In the genomic region with DNA sequence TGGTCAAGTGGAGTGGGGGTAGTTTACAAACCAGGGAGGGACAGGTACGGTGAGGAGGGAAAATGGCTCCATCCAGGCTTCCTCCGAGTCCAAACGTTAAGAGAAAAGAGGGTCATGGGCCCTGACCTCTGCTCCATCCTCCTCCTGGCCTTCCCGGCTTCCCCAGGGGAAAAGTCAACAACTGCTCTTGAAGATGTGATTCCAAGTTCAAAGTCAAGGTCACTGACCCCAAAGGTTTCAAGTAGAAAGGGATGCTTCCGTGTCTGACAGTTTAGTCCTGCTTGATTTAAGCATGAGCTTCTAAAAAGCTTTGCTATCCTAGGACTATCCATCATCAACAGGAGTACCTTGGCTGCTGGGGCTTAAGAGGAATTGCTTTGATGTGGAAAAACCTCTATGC, we compare ENCODE assay signal across 15 cellular contexts. TPM values are rescaled to one million over a fixed set of nuclear protein-coding genes. Genes with fewer than 3 reads are reported as not detected.
DNase-seq lines count a peak whose midpoint lies in the region; ATAC-seq and TF ChIP-seq lines count a peak whose summit lies in the region.
"Had no signal": no experiment of that assay in that cellular context is flagged by ENCODE, and none has a peak within 500 bp of the region (broad histone marks: within the 10 kb centered on the region; RNA-seq: fewer than 3 reads in every experiment).

No MANE protein-coding gene starts in this region.

- no peak overlapping the region for H3K4me2 ChIP-seq in H9 (ENCODE audit: insufficient read depth, insufficient read length, low read length)

- H2BK20ac ChIP-seq in H9 (ENCODE audit: low read depth, low read length, poor library complexity, severe bottlenecking), result no peak overlapping the region

- no peaks in the 10 kb centered on the region for H3K9me3 ChIP-seq in H9 (ENCODE audit: control insufficient read depth, low read depth, low read length)
- H3K9me3 ChIP-seq: adrenal gland had no signal

- H3K14ac ChIP-seq in H9 (ENCODE audit: insufficient read depth, low read length), result no peak overlapping the region

- H3T11ph ChIP-seq in H9 (ENCODE audit: low read length), result no peak overlapping the region

- TF ChIP-seq CTCF in H9 (conservative IDR thresholded peaks at IDR 0.05), result no peak

- no peak overlapping the region for H3K27ac ChIP-seq in H9 (ENCODE audit: insufficient read length, low read depth, low read length)
- H3K27ac ChIP-seq: adrenal gland, epithelial cell of prostate had no signal

- no peak overlapping the region for H4K8ac ChIP-seq in H9 (replicated peaks; ENCODE audit: insufficient read length, low read depth, low read length)

- H4K91ac ChIP-seq in H9 (ENCODE audit: insufficient read length, low read depth, low read length), result no peak overlapping the region

- POLR2A ChIA-PET in activated CD8-positive, alpha-beta T cell treated with anti-CD3 and anti-CD28 coated beads, Interleukin-2, amount 10 ng/mL, durations not matched to agents 7 days and 5 days (lab: Charles Lee), result interaction anchor here (0.7 to 2.3 kb wide), 2 partner anchors 9 to 16 kb away, joined by 5 to 8 read pairs; no protein-coding TSS in a partner anchor

- CTCF ChIA-PET in activated CD8-positive, alpha-beta T cell treated with anti-CD3 and anti-CD28 coated beads, Interleukin-2, amount 10 ng/mL, durations not matched to agents 7 days and 5 days (lab: Charles Lee), result interaction anchor here (1.2 to 2.5 kb wide), 9 partner anchors 9 to 66 kb away, joined by 3 to 9 read pairs (median 5); no protein-coding TSS in a partner anchor

- no peak overlapping the region for H2BK5ac ChIP-seq in H9 (ENCODE audit: insufficient read length, low read length)

- no peak overlapping the region for H2AFZ ChIP-seq in H9 (ENCODE audit: low read length)

- peaks cover 16% of the 10 kb centered on the region for H3K79me1 ChIP-seq in H9 (ENCODE audit: insufficient read depth, low read depth, low read length, poor library complexity, severe bottlenecking)

- H3K27me3 ChIP-seq in H9 (ENCODE audit: insufficient read depth, low read length), result no peaks in the 10 kb centered on the region
- H3K27me3 ChIP-seq: adrenal gland had no signal

- no peak overlapping the region for H3K18ac ChIP-seq in H9 (ENCODE audit: insufficient read length, low read depth, low read length)

- H4K5ac ChIP-seq in H9 (ENCODE audit: insufficient read length, low read depth, low read length), result no peak overlapping the region

- H3K27ac Mint-ChIP-seq in stimulated activated naive CD8-positive, alpha-beta T cell treated with anti-CD3 and anti-CD28 coated beads, Interleukin-15, Interleukin-2, amounts not matched to agents 100 ng/mL and 50 ng/mL, for 24 hours, result peak overlapping the region; percentile 58
- H3K27ac Mint-ChIP-seq in activated CD8-positive, alpha-beta T cell treated with anti-CD3 and anti-CD28 coated beads, Interleukin-2, amount 10 ng/mL, durations not matched to agents 7 days and 5 days, result peak overlapping the region; percentile 78
- H3K27ac Mint-ChIP-seq in H9, result peak overlapping the region in 1 of 3 experiments; percentile 95; a peak in 2 of 7 replicates

- no peaks in the 10 kb centered on the region for H3K9me3 Mint-ChIP-seq in stimulated activated naive CD8-positive, alpha-beta T cell treated with anti-CD3 and anti-CD28 coated beads, Interleukin-15, Interleukin-2, amounts not matched to agents 100 ng/mL and 50 ng/mL, for 24 hours
- no peaks in the 10 kb centered on the region for H3K9me3 Mint-ChIP-seq in activated CD8-positive, alpha-beta T cell treated with anti-CD3 and anti-CD28 coated beads, Interleukin-2, amount 10 ng/mL, durations not matched to agents 7 days and 5 days (ENCODE audit: insufficient read depth)
- H3K9me3 Mint-ChIP-seq in H9, result no peaks in the 10 kb centered on the region; a peak in 2 of 5 replicates

- no peaks in the 10 kb centered on the region for H4K20me1 ChIP-seq in H9 (ENCODE audit: control insufficient read depth, insufficient read depth, insufficient read length)

- no peaks in the 10 kb centered on the region for H3K23me2 ChIP-seq in H9 (ENCODE audit: insufficient read length, low read depth, low read length, poor library complexity, severe bottlenecking)

- WGBS in H9 (ENCODE audit: extremely low coverage, insufficient read length, low lambda C conversion rate), result no CpG with 5 or more reads among the region's 5 CpGs

- DNase-seq in stimulated activated naive CD8-positive, alpha-beta T cell treated with anti-CD3 and anti-CD28 coated beads, Interleukin-15, Interleukin-2, amounts not matched to agents 100 U/mL and 50 U/mL, for 24 hours, result no peak
- no peak for DNase-seq in activated CD8-positive, alpha-beta T cell treated with anti-CD3 and anti-CD28 coated beads, Interleukin-2, amount 10 ng/mL, durations not matched to agents 7 days and 5 days
- DNase-seq in left kidney (ENCODE audit: low read depth, low spot score) (peak; percentile 86), H9 (no peak), NCI-H128 (lab: John Stamatoyannopoulos, UW; ENCODE audit: unreplicated experiment) (no peak)
- DNase-seq: activated CD8-positive, alpha-beta memory T cell treated with anti-CD3 and anti-CD28 coated beads for 24 hours; DMS79; Right ventricle myocardium superior; stimulated activated CD4-positive, alpha-beta T cell treated with anti-CD3 and anti-CD28 coated beads, Interleukin-2, amount 100 ng/mL, for 48 hours; T-helper 9 cell had no signal

- peaks cover 16% of the 10 kb centered on the region for H3K4me1 ChIP-seq in H9 (ENCODE audit: insufficient read depth, low read length)
- H3K4me1 ChIP-seq: adrenal gland had no signal

- no peak overlapping the region for H3K56ac ChIP-seq in H9 (ENCODE audit: insufficient read length, low read depth, low read length)

- peaks cover 95% of the 10 kb centered on the region for H3K4me1 Mint-ChIP-seq in stimulated activated naive CD8-positive, alpha-beta T cell treated with anti-CD3 and anti-CD28 coated beads, Interleukin-15, Interleukin-2, amounts not matched to agents 100 ng/mL and 50 ng/mL, for 24 hours (ENCODE audit: low read depth)
- H3K4me1 Mint-ChIP-seq in activated CD8-positive, alpha-beta T cell treated with anti-CD3 and anti-CD28 coated beads, Interleukin-2, amount 10 ng/mL, durations not matched to agents 7 days and 5 days (ENCODE audit: low read depth), result peaks cover 88% of the 10 kb centered on the region
- H3K4me1 Mint-ChIP-seq in H9, result peaks cover 58 to 59% of the 10 kb centered on the region in 2 experiments

- no peak overlapping the region for H3K23ac ChIP-seq in H9 (ENCODE audit: insufficient read length, low read depth, low read length)

- no peak overlapping the region for H2BK120ac ChIP-seq in H9 (ENCODE audit: low read depth, low read length, poor library complexity, severe bottlenecking)

- peaks cover 28% of the 10 kb centered on the region; the same call in 1 of the 2 replicates for H3K79me2 ChIP-seq in H9 (ENCODE audit: insufficient read depth, low read length)

- peak overlapping the region; percentile 26 for H3K4me3 Mint-ChIP-seq in stimulated activated naive CD8-positive, alpha-beta T cell treated with anti-CD3 and anti-CD28 coated beads, Interleukin-15, Interleukin-2, amounts not matched to agents 100 ng/mL and 50 ng/mL, for 24 hours
- no peak overlapping the region for H3K4me3 Mint-ChIP-seq in activated CD8-positive, alpha-beta T cell treated with anti-CD3 and anti-CD28 coated beads, Interleukin-2, amount 10 ng/mL, durations not matched to agents 7 days and 5 days
- no peak overlapping the region for H3K4me3 Mint-ChIP-seq in H9

- no peak for ATAC-seq in stimulated activated naive CD8-positive, alpha-beta T cell treated with anti-CD3 and anti-CD28 coated beads, Interleukin-15, Interleukin-2, amounts not matched to agents 100 U/mL and 50 U/mL, for 24 hours
- ATAC-seq in activated CD8-positive, alpha-beta T cell treated with anti-CD3 and anti-CD28 coated beads, Interleukin-2, amount 10 ng/mL, durations not matched to agents 7 days and 5 days, result no peak
- ATAC-seq in HG02981 (IDR thresholded peaks at IDR 0.05; ENCODE audit: unreplicated experiment), result no peak
- ATAC-seq in HG03045 (IDR thresholded peaks at IDR 0.05; ENCODE audit: unreplicated experiment), result no peak

- H3K4ac ChIP-seq in H9 (ENCODE audit: low read depth, low read length), result no peak overlapping the region

- no peak overlapping the region for H2BK15ac ChIP-seq in H9 (ENCODE audit: low read depth, low read length)

- peaks cover 19% of the 10 kb centered on the region for H3K36me3 Mint-ChIP-seq in stimulated activated naive CD8-positive, alpha-beta T cell treated with anti-CD3 and anti-CD28 coated beads, Interleukin-15, Interleukin-2, amounts not matched to agents 100 ng/mL and 50 ng/mL, for 24 hours (ENCODE audit: low read depth)
- H3K36me3 Mint-ChIP-seq in activated CD8-positive, alpha-beta T cell treated with anti-CD3 and anti-CD28 coated beads, Interleukin-2, amount 10 ng/mL, durations not matched to agents 7 days and 5 days (ENCODE audit: low read depth), result peaks cover 61% of the 10 kb centered on the region
- peaks cover 0 to 3% (median 0%) of the 10 kb centered on the region in 3 experiments; a peak in 4 of 7 replicates for H3K36me3 Mint-ChIP-seq in H9 (ENCODE audit: insufficient read depth in 1 of 3, low read depth in 3 of 3)

- H2AK5ac ChIP-seq in H9 (ENCODE audit: insufficient read length, low read length), result no peak overlapping the region

- H2BK12ac ChIP-seq in H9 (ENCODE audit: insufficient read length, low read depth, low read length), result no peak overlapping the region

- no peaks in the 10 kb centered on the region for H3K27me3 Mint-ChIP-seq in stimulated activated naive CD8-positive, alpha-beta T cell treated with anti-CD3 and anti-CD28 coated beads, Interleukin-15, Interleukin-2, amounts not matched to agents 100 ng/mL and 50 ng/mL, for 24 hours
- no peaks in the 10 kb centered on the region for H3K27me3 Mint-ChIP-seq in activated CD8-positive, alpha-beta T cell treated with anti-CD3 and anti-CD28 coated beads, Interleukin-2, amount 10 ng/mL, durations not matched to agents 7 days and 5 days (ENCODE audit: low read depth)
- no peaks in the 10 kb centered on the region for H3K27me3 Mint-ChIP-seq in H9 (ENCODE audit: low read depth)

- no peak overlapping the region for H3K9ac ChIP-seq in H9 (ENCODE audit: extremely low read depth, insufficient read length, low read length)

RNA-seq across cellular contexts. Expression of a gene that starts 28.4 kb away (rescaled TPM):
- 100 to 1,000 TPM; 147 to 153 TPM for total RNA-seq in activated CD8-positive, alpha-beta T cell treated with anti-CD3 and anti-CD28 coated beads, Interleukin-2, amount 10 ng/mL, durations not matched to agents 7 days and 5 days
- 46.6 and 52.4 TPM in 2 replicates for total RNA-seq in H9 (2021)
